17 cellular contexts compared by ENCODE assay signal in genomic region chr6:159254186-159254585, GRCh38.
DNase-seq lines count a peak whose midpoint lies in the region; ATAC-seq and TF ChIP-seq lines count a peak whose summit lies in the region.
"Had no signal": no experiment of that assay in that cellular context is flagged by ENCODE, and none has a peak within 500 bp of the region (broad histone marks: within the 10 kb centered on the region; RNA-seq: fewer than 3 reads in every experiment).

No MANE protein-coding gene starts in this region.

- H3K9me3 Mint-ChIP-seq in activated T-helper 1 cell treated with anti-CD3 and anti-CD28 coated beads, Interleukin-12 subunit alpha, Interleukin-12 subunit beta, Interleukin-2, Interleukin-4 antibody, amounts not matched to agents 30 ng/mL and 10 ng/mL and 1 ng/mL, durations not matched to agents 14 hours and 24 hours and 36 hours: no peaks in the 10 kb centered on the region
- H3K9me3 Mint-ChIP-seq: CD4-positive, alpha-beta T cell had no signal

- no peak for TF ChIP-seq CTCF in fibroblast of villous mesenchyme (IDR thresholded peaks at IDR 0.05; ENCODE audit: insufficient read depth, low read depth, low read length)

- H3K27ac Mint-ChIP-seq in activated T-helper 1 cell treated with anti-CD3 and anti-CD28 coated beads, Interleukin-12 subunit alpha, Interleukin-12 subunit beta, Interleukin-2, Interleukin-4 antibody, amounts not matched to agents 30 ng/mL and 10 ng/mL and 1 ng/mL, durations not matched to agents 14 hours and 24 hours and 36 hours: no peak overlapping the region
- H3K27ac Mint-ChIP-seq: CD4-positive, alpha-beta T cell; H9 had no signal

- intact Hi-C loops in activated T-helper 1 cell treated with anti-CD3 and anti-CD28 coated beads, Interleukin-12 subunit alpha, Interleukin-12 subunit beta, Interleukin-2, Interleukin-4 antibody, amounts not matched to agents 30 ng/mL and 10 ng/mL and 1 ng/mL, durations not matched to agents 14 hours and 24 hours and 36 hours (cut with micrococcal nuclease): no loop called here

- H3K36me3 Mint-ChIP-seq in activated T-helper 1 cell treated with anti-CD3 and anti-CD28 coated beads, Interleukin-12 subunit alpha, Interleukin-12 subunit beta, Interleukin-2, Interleukin-4 antibody, amounts not matched to agents 30 ng/mL and 10 ng/mL and 1 ng/mL, durations not matched to agents 14 hours and 24 hours and 36 hours (ENCODE audit: low read depth): no peaks in the 10 kb centered on the region

- H3K4me3 ChIP-seq in fibroblast of villous mesenchyme (ENCODE audit: low read depth, low read length): no peak overlapping the region

- H3K4me3 Mint-ChIP-seq in activated T-helper 1 cell treated with anti-CD3 and anti-CD28 coated beads, Interleukin-12 subunit alpha, Interleukin-12 subunit beta, Interleukin-2, Interleukin-4 antibody, amounts not matched to agents 30 ng/mL and 10 ng/mL and 1 ng/mL, durations not matched to agents 14 hours and 24 hours and 36 hours: no peak overlapping the region
- H3K4me3 Mint-ChIP-seq: CD4-positive, alpha-beta T cell; H9 had no signal

- DNase-seq in A172 (ENCODE audit: low spot score) (peak; percentile 11), GM03348 (ENCODE audit: low spot score) (peak; percentile 49), NCI-H526 treated with DMSO at 0.1 percent for 48 hours (lab: John Stamatoyannopoulos, UW) (peak; percentile 28), fibroblast of villous mesenchyme (ENCODE audit: low read depth) (peak; percentile 22), UCSD-AML1 (lab: John Stamatoyannopoulos, UW; ENCODE audit: unreplicated experiment) (no peak)
- DNase-seq in activated T-helper 1 cell treated with anti-CD3 and anti-CD28 coated beads, Interleukin-12 subunit alpha, Interleukin-12 subunit beta, Interleukin-2, Interleukin-4 antibody, amounts not matched to agents 30 ng/mL and 10 ng/mL and 1 ng/mL, durations not matched to agents 14 hours and 24 hours and 36 hours (ENCODE audit: low spot score): no peak
- DNase-seq in activated CD4-positive, alpha-beta T cell treated with anti-CD3 and anti-CD28 coated beads, Interleukin-2, amount 50 U/mL, for 48 hours: no peak
- DNase-seq: 8988T; CD4-positive, alpha-beta T cell; DMS79; H9; NCI-H146; NCI-H2107; NCI-H82; SK-N-SH had no signal

- no peak for ATAC-seq in GM18861 (IDR thresholded peaks at IDR 0.05; ENCODE audit: unreplicated experiment)
- ATAC-seq: Right ventricle myocardium inferior had no signal

- H3K27me3 Mint-ChIP-seq in activated T-helper 1 cell treated with anti-CD3 and anti-CD28 coated beads, Interleukin-12 subunit alpha, Interleukin-12 subunit beta, Interleukin-2, Interleukin-4 antibody, amounts not matched to agents 30 ng/mL and 10 ng/mL and 1 ng/mL, durations not matched to agents 14 hours and 24 hours and 36 hours (ENCODE audit: insufficient read depth): peaks cover 2% of the 10 kb centered on the region

- no peaks in the 10 kb centered on the region for H3K4me1 Mint-ChIP-seq in activated T-helper 1 cell treated with anti-CD3 and anti-CD28 coated beads, Interleukin-12 subunit alpha, Interleukin-12 subunit beta, Interleukin-2, Interleukin-4 antibody, amounts not matched to agents 30 ng/mL and 10 ng/mL and 1 ng/mL, durations not matched to agents 14 hours and 24 hours and 36 hours (ENCODE audit: low read depth)

Comparison
In these comparisons a context has a peak if more than half of its experiments do, and no peak if none do; other contexts are left out.
1. DNase-seq: peak in A172 (single experiment), GM03348 (single experiment), NCI-H526 treated with DMSO at 0.1 percent for 48 hours (single experiment) and fibroblast of villous mesenchyme (single experiment); none in UCSD-AML1 (single experiment), activated T-helper 1 cell treated with anti-CD3 and anti-CD28 coated beads, Interleukin-12 subunit alpha, Interleukin-12 subunit beta, Interleukin-2, Interleukin-4 antibody, amounts not matched to agents 30 ng/mL and 10 ng/mL and 1 ng/mL, durations not matched to agents 14 hours and 24 hours and 36 hours (single experiment) and activated CD4-positive, alpha-beta T cell treated with anti-CD3 and anti-CD28 coated beads, Interleukin-2, amount 50 U/mL, for 48 hours (0 of 2).